ENCODE assay signal across 20 cellular contexts in genomic region chr3:140529558-140529957, GRCh38.
DNase-seq lines count a peak whose midpoint lies in the region; ATAC-seq and TF ChIP-seq lines count a peak whose summit lies in the region.
"Had no signal": no experiment of that assay in that cellular context is flagged by ENCODE, and none has a peak within 500 bp of the region (broad histone marks: within the 10 kb centered on the region; RNA-seq: fewer than 3 reads in every experiment).

No MANE protein-coding gene starts in this region.

- H3K4me1 ChIP-seq in A673 (ENCODE audit: insufficient read depth, low read length, poor library complexity, severe bottlenecking), result no peaks in the 10 kb centered on the region
- peaks cover 26% of the 10 kb centered on the region for H3K4me1 ChIP-seq in SJCRH30
- H3K4me1 ChIP-seq in foreskin keratinocyte, result peaks cover 31% of the 10 kb centered on the region
- H3K4me1 ChIP-seq: A549, BLaER1, Peyer's patch had no signal

- no TSS peak for BruUV-seq in A673 (replicated peaks; lab: Mats Ljungman, UMichigan)

- H3K27ac ChIP-seq in A673 (ENCODE audit: low read depth, low read length, poor library complexity, severe bottlenecking) (no peak overlapping the region), SJCRH30 (peak overlapping the region; percentile 10), foreskin keratinocyte (peak overlapping the region; percentile 5)
- H3K27ac ChIP-seq: A549, BLaER1, Peyer's patch, SK-N-MC had no signal

- peak; percentile 1 for ATAC-seq in foreskin keratinocyte
- ATAC-seq in GM19397 (IDR thresholded peaks at IDR 0.05; ENCODE audit: unreplicated experiment), result no peak
- no peak for ATAC-seq in sciatic nerve
- ATAC-seq: CD8-positive, alpha-beta T cell had no signal

- no peaks in the 10 kb centered on the region for H3K9me3 ChIP-seq in A673 (ENCODE audit: low read depth, low read length, poor library complexity, severe bottlenecking)
- H3K9me3 ChIP-seq in SJCRH30 (replicated peaks), result no peaks in the 10 kb centered on the region
- H3K9me3 ChIP-seq: A549, BLaER1, Peyer's patch had no signal

- H3K36me3 ChIP-seq in A673 (ENCODE audit: insufficient read depth, low read length, poor library complexity, severe bottlenecking), result no peaks in the 10 kb centered on the region
- no peaks in the 10 kb centered on the region for H3K36me3 ChIP-seq in SJCRH30
- H3K36me3 ChIP-seq: BLaER1, Peyer's patch had no signal

- CTCF ChIA-PET in A673 (lab: Charles Lee), result no interaction called here

- POLR2A ChIA-PET in A673 (lab: Charles Lee; ENCODE audit: low non-redundant PET), result no interaction called here

- no peak for TF ChIP-seq CTCF in A673 (conservative IDR thresholded peaks at IDR 0.05; ENCODE audit: low read depth, low read length)
- TF ChIP-seq CTCF in foreskin keratinocyte (conservative IDR thresholded peaks at IDR 0.05), result no peak
- no peak for TF ChIP-seq CTCF in retinal pigment epithelial cell (conservative IDR thresholded peaks at IDR 0.05; ENCODE audit: low read depth, low read length)

- intact Hi-C loops in A673 (cut with micrococcal nuclease; ENCODE audit: unreplicated experiment), result no loop called here
- intact Hi-C loops in sciatic nerve (cut with DNase I), result no loop called here

- H3K27me3 ChIP-seq in A673 (replicated peaks; ENCODE audit: insufficient read depth, low read depth, low read length, poor library complexity) (no peaks in the 10 kb centered on the region), SJCRH30 (no peaks in the 10 kb centered on the region), foreskin keratinocyte (no peaks in the 10 kb centered on the region)
- H3K27me3 ChIP-seq: BLaER1, Peyer's patch had no signal

- peak; percentile 31 for DNase-seq in A673 (ENCODE audit: low spot score)
- DNase-seq in SJCRH30, result no peak
- no peak for DNase-seq in foreskin keratinocyte
- peak; percentile 52 for DNase-seq in retinal pigment epithelial cell (ENCODE audit: low read depth)
- no peak for DNase-seq in stimulated activated CD4-positive, alpha-beta T cell treated with anti-CD3 and anti-CD28 coated beads, Interleukin-4, amount 100 ng/mL, for 24 hours
- DNase-seq in sciatic nerve (ENCODE audit: low spot score), result no peak
- no peak for DNase-seq in SW480 (ENCODE audit: low spot score)
- DNase-seq: Calu3; CD8-positive, alpha-beta T cell; GF-D8; KBM-7; MV-4-11; NCI-H1694 treated with DMSO at 0.1 percent for 48 hours; NCI-H2227 treated with DMSO at 0.1 percent for 48 hours; NCI-H524 treated with DMSO at 0.1 percent for 48 hours; Peyer's patch had no signal

- H3K4me3 ChIP-seq in A673 (ENCODE audit: low read depth, low read length, poor library complexity, severe bottlenecking), result no peak overlapping the region
- no peak overlapping the region for H3K4me3 ChIP-seq in SJCRH30
- no peak overlapping the region for H3K4me3 ChIP-seq in retinal pigment epithelial cell (ENCODE audit: low read length)
- H3K4me3 ChIP-seq: A549, BLaER1, Peyer's patch, SK-N-MC had no signal

Comparison
In these comparisons a context has a peak if more than half of its experiments do, and no peak if none do; other contexts are left out.
1. DNase-seq: peak in A673 (single experiment) and retinal pigment epithelial cell (single experiment); none in SJCRH30 (0 of 2), foreskin keratinocyte (0 of 2), stimulated activated CD4-positive, alpha-beta T cell treated with anti-CD3 and anti-CD28 coated beads, Interleukin-4, amount 100 ng/mL, for 24 hours (single experiment), sciatic nerve (single experiment) and SW480 (single experiment).